In the genomic region with DNA sequence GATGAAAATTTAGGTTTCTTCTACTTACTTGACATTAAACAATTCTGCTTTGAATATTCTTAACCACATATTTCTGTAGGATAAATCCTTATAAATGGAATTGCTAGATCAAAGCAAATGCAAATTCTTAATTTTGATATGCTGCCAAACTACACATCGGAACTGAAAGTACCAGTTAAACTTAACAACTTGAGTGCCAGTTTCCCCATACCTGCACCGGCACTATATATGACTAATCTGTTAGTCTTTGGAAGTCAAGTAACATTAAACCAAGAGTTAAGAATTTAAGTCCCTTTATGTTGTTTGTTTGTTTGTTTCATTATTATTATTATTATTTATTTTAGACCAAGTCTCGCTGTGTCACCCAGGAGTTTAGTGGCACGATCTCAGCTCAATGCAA, we compare ENCODE assay signal across 18 cellular contexts.
DNase-seq lines count a peak whose midpoint lies in the region; ATAC-seq and TF ChIP-seq lines count a peak whose summit lies in the region.
"Had no signal": no experiment of that assay in that cellular context is flagged by ENCODE, and none has a peak within 500 bp of the region (broad histone marks: within the 10 kb centered on the region; RNA-seq: fewer than 3 reads in every experiment).

No MANE protein-coding gene starts in this region.

- ATAC-seq in foreskin keratinocyte: peak; percentile 53
- ATAC-seq in activated CD4-positive, CD25-positive, alpha-beta regulatory T cell treated with anti-CD3 and anti-CD28 coated beads, Interleukin-2, amount 50 U/mL, for 24 hours: no peak
- ATAC-seq: A549 had no signal

- H3K36me3 Mint-ChIP-seq in MCF 10A (ENCODE audit: insufficient read depth, unreplicated experiment): no peaks in the 10 kb centered on the region

- H3K79me2 ChIP-seq in mammary epithelial cell (ENCODE audit: insufficient read depth, low read length) (no peaks in the 10 kb centered on the region), hepatocyte (no peaks in the 10 kb centered on the region)

- H3K36me3 ChIP-seq in mammary epithelial cell (ENCODE audit: insufficient read depth, low read length) (no peaks in the 10 kb centered on the region), hepatocyte (replicated peaks; ENCODE audit: insufficient read depth, low read depth) (no peaks in the 10 kb centered on the region)

- no peaks in the 10 kb centered on the region for H3K9me3 Mint-ChIP-seq in MCF 10A (ENCODE audit: unreplicated experiment)
- H3K9me3 Mint-ChIP-seq: CD4-positive, alpha-beta T cell had no signal

- POLR2A ChIA-PET in MCF 10A (lab: Yijun Ruan, JAX): no interaction called here

- TF ChIP-seq CTCF in MCF 10A (IDR thresholded peaks at IDR 0.05; ENCODE audit: unreplicated experiment): no peak
- no peak for TF ChIP-seq CTCF in mammary epithelial cell (conservative IDR thresholded peaks at IDR 0.05 in 1 of 2, IDR thresholded peaks at IDR 0.05 in 1 of 2; ENCODE audit: extremely low read depth in 1 of 2, insufficient read depth in 1 of 2, low read depth in 1 of 2, low read length in 2 of 2)
- TF ChIP-seq CTCF in foreskin keratinocyte (conservative IDR thresholded peaks at IDR 0.05): no peak
- no peak for TF ChIP-seq CTCF in hepatocyte (IDR thresholded peaks at IDR 0.05; ENCODE audit: poor library complexity)

- H3K27ac ChIP-seq in mammary epithelial cell (ENCODE audit: insufficient read depth, low read depth, low read length): no peak overlapping the region
- H3K27ac ChIP-seq in foreskin keratinocyte: no peak overlapping the region
- no peak overlapping the region for H3K27ac ChIP-seq in hepatocyte
- H3K27ac ChIP-seq: 22Rv1, A549, C4-2B had no signal

- H3K4me3 Mint-ChIP-seq in MCF 10A (ENCODE audit: unreplicated experiment): no peak overlapping the region
- H3K4me3 Mint-ChIP-seq: CD4-positive, alpha-beta T cell had no signal

- H3K4me3 ChIP-seq in mammary epithelial cell (replicated peaks in 1 of 3; ENCODE audit: insufficient read depth in 1 of 3, low read depth in 2 of 3, low read length in 3 of 3) (no peak overlapping the region), hepatocyte (no peak overlapping the region)
- H3K4me3 ChIP-seq: A549 had no signal

- no peak overlapping the region for H3K27ac Mint-ChIP-seq in MCF 10A (ENCODE audit: low read depth, unreplicated experiment)
- H3K27ac Mint-ChIP-seq: CD4-positive, alpha-beta T cell had no signal

- H4K20me1 ChIP-seq in mammary epithelial cell (ENCODE audit: insufficient read depth, low read length): no peaks in the 10 kb centered on the region
- no peaks in the 10 kb centered on the region for H4K20me1 ChIP-seq in hepatocyte (ENCODE audit: insufficient read depth, poor library complexity, severe bottlenecking)

- in situ Hi-C loops in mammary epithelial cell (cut with MboI; ENCODE audit: low sequenced_read_pairs in 2 of 2): loop anchor here in 1 of 2 donors (10.0 to 25.0 kb wide), 2 partner anchors 102 to 561 kb away; no protein-coding TSS in a partner anchor

- intact Hi-C loops in MCF 10A (cut with micrococcal nuclease) (no loop called here), mammary epithelial cell (cut with micrococcal nuclease) (no loop called here)

- no peaks in the 10 kb centered on the region for H3K4me1 ChIP-seq in mammary epithelial cell (ENCODE audit: insufficient read depth, low read length)
- no peaks in the 10 kb centered on the region for H3K4me1 ChIP-seq in foreskin keratinocyte
- no peaks in the 10 kb centered on the region for H3K4me1 ChIP-seq in hepatocyte (ENCODE audit: insufficient read depth)
- H3K4me1 ChIP-seq: A549, Caco-2 had no signal

- no peaks in the 10 kb centered on the region for H3K4me1 Mint-ChIP-seq in MCF 10A (ENCODE audit: insufficient read depth, unreplicated experiment)

- CTCF ChIA-PET in MCF 10A (lab: Yijun Ruan, JAX) (no interaction called here), mammary epithelial cell (lab: Charles Lee; ENCODE audit: low non-redundant PET) (no interaction called here)

- H3K27me3 ChIP-seq in mammary epithelial cell (ENCODE audit: insufficient read depth, low read length): no peaks in the 10 kb centered on the region
- H3K27me3 ChIP-seq in foreskin keratinocyte: no peaks in the 10 kb centered on the region
- no peaks in the 10 kb centered on the region for H3K27me3 ChIP-seq in hepatocyte

- no peaks in the 10 kb centered on the region for H3K9me3 ChIP-seq in mammary epithelial cell (replicated peaks; ENCODE audit: insufficient read depth, low read length)
- no peaks in the 10 kb centered on the region for H3K9me3 ChIP-seq in hepatocyte (ENCODE audit: low read depth)
- H3K9me3 ChIP-seq: A549, Caco-2 had no signal

- no TSS peak for BruUV-seq in MCF 10A (replicated peaks; lab: Mats Ljungman, UMichigan)
- no TSS peak for BruUV-seq in mammary epithelial cell (replicated peaks; lab: Mats Ljungman, UMichigan)

- dilution Hi-C loops in mammary epithelial cell (cut with HindIII; ENCODE audit: low sequenced_read_pairs): no loop called here

- WGBS in mammary epithelial cell (ENCODE audit: low coverage, missing lambda C conversion rate): 84% methylated on average over 4 of the region's 4 CpGs
- 96% methylated on average over 4 of the region's 4 CpGs for WGBS in hepatocyte (ENCODE audit: low lambda C conversion rate, missing lambda C conversion rate)

- H3K9me2 ChIP-seq in hepatocyte (replicated peaks; ENCODE audit: insufficient read depth): no peaks in the 10 kb centered on the region

- H2AFZ ChIP-seq in mammary epithelial cell (ENCODE audit: low read depth, low read length): no peak overlapping the region
- no peak overlapping the region for H2AFZ ChIP-seq in hepatocyte

- no peak overlapping the region for H3K9ac ChIP-seq in mammary epithelial cell (ENCODE audit: insufficient read depth, low read length)

- DNase-seq in MCF 10A (ENCODE audit: unreplicated experiment) (peak; percentile 42), mammary epithelial cell (no peak), RPMI8226 (peak; percentile 55), foreskin keratinocyte (peak in 1 of 2 donors; percentile 11), hepatocyte (ENCODE audit: low spot score) (no peak)
- DNase-seq in activated CD4-positive, alpha-beta T cell treated with anti-CD3 and anti-CD28 coated beads, Interleukin-2, amount 50 U/mL, for 48 hours: no peak
- DNase-seq: AML-193; Caco-2; CD4-positive, alpha-beta T cell; DMS153; DMS79 treated with DMSO at 0.1 percent for 48 hours; GF-D8; GOT3; H7 had no signal

- no peaks in the 10 kb centered on the region for H3K27me3 Mint-ChIP-seq in MCF 10A (ENCODE audit: insufficient read depth, unreplicated experiment)
- H3K27me3 Mint-ChIP-seq: CD4-positive, alpha-beta T cell had no signal

- H3K4me2 ChIP-seq in mammary epithelial cell (ENCODE audit: insufficient read depth, low read depth, low read length) (no peak overlapping the region), hepatocyte (no peak overlapping the region)
- H3K4me2 ChIP-seq: A549 had no signal

Comparison
In these comparisons a context has a peak if more than half of its experiments do, and no peak if none do; other contexts are left out.
1. DNase-seq: peak in MCF 10A (single experiment) and RPMI8226 (single experiment); none in mammary epithelial cell (single experiment), activated CD4-positive, alpha-beta T cell treated with anti-CD3 and anti-CD28 coated beads, Interleukin-2, amount 50 U/mL, for 48 hours (0 of 2) and hepatocyte (single experiment).